Comparison of ENCODE assay signal across 8 cellular contexts in genomic region chrX:56564921-56565861, GRCh38. TPM values are rescaled to one million over a fixed set of nuclear protein-coding genes. Genes with fewer than 3 reads are reported as not detected.
A peak's percentile ranks its signal among the peaks of the same experiment; 100 is the strongest.
DNase-seq lines count a peak whose midpoint lies in the region; ATAC-seq and TF ChIP-seq lines count a peak whose summit lies in the region.

No MANE protein-coding gene starts in this region.

- peaks cover 0 to 28% of the 10 kb centered on the region in 2 donors for H3K27me3 ChIP-seq in breast epithelium
- no peaks in the 10 kb centered on the region for H3K27me3 ChIP-seq in testis

- TF ChIP-seq POLR2A in breast epithelium (IDR thresholded peaks at IDR 0.05) = no peak
- TF ChIP-seq POLR2A in testis (IDR thresholded peaks at IDR 0.05) = no peak

- WGBS in testis, 2 donors = 0 to 2% methylated on average over 6 to 16 of the region's 20 CpGs

- peak overlapping the region; percentile 78 for H3K4me3 ChIP-seq in GM12864 (ENCODE audit: low read depth, low read length)
- H3K4me3 ChIP-seq in breast epithelium = peak overlapping the region; percentile 62 to 72 (median 66)
- peak overlapping the region; percentile 61 to 80 for H3K4me3 ChIP-seq in testis

- no peak for ATAC-seq in GM18519 (IDR thresholded peaks at IDR 0.05; ENCODE audit: low FRiP score, unreplicated experiment)
- no peak for ATAC-seq in HG02610 (IDR thresholded peaks at IDR 0.05; ENCODE audit: unreplicated experiment)
- no peak for ATAC-seq in GM18498 (IDR thresholded peaks at IDR 0.05; ENCODE audit: unreplicated experiment)

- H3K36me3 ChIP-seq in breast epithelium (no peaks in the 10 kb centered on the region), testis (ENCODE audit: low read depth, missing control alignments) (no peaks in the 10 kb centered on the region)

- H3K4me1 ChIP-seq in breast epithelium = no peaks in the 10 kb centered on the region
- no peaks in the 10 kb centered on the region for H3K4me1 ChIP-seq in testis

- intact Hi-C loops in breast epithelium (cut with DNase I; ENCODE audit: low total_unique reads) = loop anchor here (5.0 kb wide), 1 partner anchor 823 kb away; no protein-coding TSS in a partner anchor
- intact Hi-C loops in testis (cut with DNase I; ENCODE audit: low total_unique reads) = no loop called here

- no peak for TF ChIP-seq CTCF in GM12864 (IDR thresholded peaks at IDR 0.05; ENCODE audit: low read depth, low read length, missing control alignments)
- no peak for TF ChIP-seq CTCF in breast epithelium (IDR thresholded peaks at IDR 0.05)
- TF ChIP-seq CTCF in testis (IDR thresholded peaks at IDR 0.05) = no peak

- H3K9me3 ChIP-seq in breast epithelium (no peaks in the 10 kb centered on the region), testis (no peaks in the 10 kb centered on the region)

- DNase-seq in GM12864 (ENCODE audit: low read depth) (no peak), M059J (ENCODE audit: low read depth) (peak; percentile 6), breast epithelium (ENCODE audit: low spot score in 2 of 2) (no peak), midbrain (lab: John Stamatoyannopoulos, UW) (peak; percentile 14), testis (peak; percentile 13)

- H3K27ac ChIP-seq in breast epithelium (peak overlapping the region; percentile 96 to 98), testis (no peak overlapping the region)

RNA-seq across cellular contexts. Expression of gene UBQLN2, which starts 1.8 kb away (rescaled TPM):
- 16.0 and 31.9 TPM in 2 replicates for total RNA-seq in M059J (2014; rRNA removed; shearing (Covaris generic))
- total RNA-seq in breast epithelium (10 to 100 TPM; 19.4 to 24.7 (median 21.3) TPM), testis (10 to 100 TPM; 11.5 to 17.3 TPM)
- polyA plus RNA-seq in testis (ENCODE audit: insufficient read depth, low read depth, low replicate concordance) = 12.8 TPM

Comparison
In these comparisons a context has a peak if more than half of its experiments do, and no peak if none do; other contexts are left out.
1. DNase-seq: peak in M059J (single experiment), midbrain (single experiment) and testis (single experiment); none in GM12864 (single experiment) and breast epithelium (0 of 2).
2. H3K27ac ChIP-seq: peak in breast epithelium (2 of 2); none in testis (0 of 2).
3. Peak in every context shown above with its lines, with median percentiles within 50 percentile points of each other: H3K4me3 ChIP-seq.